Comparison of ENCODE assay signal across 34 cellular contexts in genomic region chr14:25869854-25870253, GRCh38.
"Had no signal": no experiment of that assay in that cellular context is flagged by ENCODE, and none has a peak within 500 bp of the region (broad histone marks: within the 10 kb centered on the region; RNA-seq: fewer than 3 reads in every experiment).

No MANE protein-coding gene starts in this region.

- ATAC-seq: activated naive CD4-positive, alpha-beta T cell treated with anti-CD3 and anti-CD28 coated beads, Interleukin-2, amount 50 U/mL, for 72 hours; activated naive CD8-positive, alpha-beta T cell treated with anti-CD3 and anti-CD28 coated beads, Interleukin-2, amount 50 U/mL, for 24 hours; activated T-cell treated with anti-CD3 and anti-CD28 coated beads, Interleukin-2, amount 50 U/mL, for 4 hours; activated T-cell treated with anti-CD3 and anti-CD28 coated beads, Interleukin-2, amount 50 U/mL, for 72 hours; activated T-helper 17 cell treated with anti-CD3 and anti-CD28 coated beads, Interleukin-2, amount 50 U/mL, for 72 hours; body of pancreas had no signal

- DNase-seq: activated effector memory CD4-positive, alpha-beta T cell treated with anti-CD3 and anti-CD28 coated beads, Interleukin-2, amount 50 U/mL, for 16 hours; activated effector memory CD4-positive, alpha-beta T cell treated with Interleukin-2 at 50 U/mL for 16 hours; activated gamma-delta T cell; activated gamma-delta T cell treated with Interleukin-2 at 50 U/mL for 16 hours; activated naive CD4-positive, alpha-beta T cell; activated naive CD4-positive, alpha-beta T cell treated with anti-CD3 and anti-CD28 coated beads for 36 hours; activated naive CD4-positive, alpha-beta T cell treated with anti-CD3 and anti-CD28 coated beads, Interleukin-2, amount 10 ng/mL, durations not matched to agents 7 days and 5 days; activated naive CD4-positive, alpha-beta T cell treated with anti-CD3 and anti-CD28 coated beads, Interleukin-2, amount 50 U/mL, for 16 hours; activated naive CD4-positive, alpha-beta T cell treated with Interleukin-2 at 50 U/mL for 16 hours; activated naive CD8-positive, alpha-beta T cell treated with anti-CD3 and anti-CD28 coated beads for 36 hours; activated naive CD8-positive, alpha-beta T cell treated with anti-CD3 and anti-CD28 coated beads, Interleukin-2, amount 10 ng/mL, durations not matched to agents 7 days and 5 days; activated naive CD8-positive, alpha-beta T cell treated with anti-CD3 and anti-CD28 coated beads, Interleukin-2, amount 50 U/mL, for 24 hours; activated T-cell treated with anti-CD3 and anti-CD28 coated beads, Interleukin-2, amount 50 U/mL, for 1 hour; activated T-cell treated with anti-CD3 and anti-CD28 coated beads, Interleukin-2, amount 50 U/mL, for 24 hours; activated T-cell treated with anti-CD3 and anti-CD28 coated beads, Interleukin-2, amount 50 U/mL, for 4 hours; activated T-cell treated with anti-CD3 and anti-CD28 coated beads, Interleukin-2, amount 50 U/mL, for 48 hours; activated T-cell treated with anti-CD3 and anti-CD28 coated beads, Interleukin-2, amount 50 U/mL, for 72 hours; adrenal gland; amniotic stem cell; amygdala; anterior cingulate cortex; aorta; body of pancreas; brain microvascular endothelial cell; caudate nucleus; central memory CD4-positive, alpha-beta T cell; cerebellar nuclear complex had no signal

- H3K27ac ChIP-seq: adrenal gland, ascending aorta, body of pancreas, brain microvascular endothelial cell, breast epithelium, cardiac muscle cell had no signal

- H3K27me3 ChIP-seq: adrenal gland, ascending aorta, body of pancreas, brain microvascular endothelial cell, breast epithelium, cardiac muscle cell had no signal

- H3K9me3 ChIP-seq: adrenal gland, ascending aorta, body of pancreas, breast epithelium had no signal

- H3K4me3 ChIP-seq: adrenal gland, ascending aorta, body of pancreas, breast epithelium, cardiac muscle cell had no signal

- H3K36me3 ChIP-seq: adrenal gland, ascending aorta, brain microvascular endothelial cell, breast epithelium, cardiac muscle cell had no signal

- H3K4me1 ChIP-seq: adrenal gland, ascending aorta, body of pancreas, breast epithelium had no signal

- FAIRE-seq: astrocyte, bronchial epithelial cell had no signal
